ENCODE assay signal across 1 cellular context in the genomic region with DNA sequence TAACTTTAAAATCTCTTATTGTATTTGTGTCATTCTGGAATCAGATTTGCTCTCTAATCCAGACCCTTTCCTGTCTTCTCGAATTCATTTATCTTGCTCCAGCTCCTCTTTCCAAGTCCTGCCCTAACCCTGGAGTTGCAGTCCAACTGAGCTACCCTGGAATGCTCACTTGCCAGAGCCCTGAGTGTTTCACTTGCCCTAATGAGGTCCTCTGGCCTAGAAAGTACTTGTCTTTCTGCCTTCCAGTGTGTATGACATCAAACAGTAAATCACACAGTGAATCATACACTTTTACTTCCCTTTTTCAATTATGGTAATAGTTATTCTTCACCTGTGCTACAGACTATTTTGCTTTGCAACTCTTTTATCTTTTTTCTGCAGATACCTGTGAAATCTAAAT.
TF ChIP-seq lines count a peak whose summit lies in the region.

No MANE protein-coding gene starts in this region.

TF ChIP-seq in GM23338, 12 proteins besides CTCF, POLR2A, EP300 and RAD21 (continued from another document):
- TF ChIP-seq ZNF462 (CRISPR knock-in tag; IDR thresholded peaks at IDR 0.05): no peak
